Comparison of ENCODE assay signal across 16 cellular contexts in genomic region chr14:91924871-91925726, GRCh38. TPM values are rescaled to one million over a fixed set of nuclear protein-coding genes. Genes with fewer than 3 reads are reported as not detected.
DNase-seq lines count a peak whose midpoint lies in the region; ATAC-seq and TF ChIP-seq lines count a peak whose summit lies in the region.
"Had no signal": no experiment of that assay in that cellular context is flagged by ENCODE, and none has a peak within 500 bp of the region (broad histone marks: within the 10 kb centered on the region; RNA-seq: fewer than 3 reads in every experiment).

No MANE protein-coding gene starts in this region.

- peak overlapping the region; percentile 89 to 91 for H3K27ac ChIP-seq in ascending aorta
- H3K27ac ChIP-seq in liver (ENCODE audit: low read depth in 1 of 2, low read length in 2 of 2), result no peak overlapping the region
- peak overlapping the region in 2 of 4 donors; percentile 12 to 34 for H3K27ac ChIP-seq in upper lobe of left lung
- H3K27ac ChIP-seq in thyroid gland, result no peak overlapping the region
- H3K27ac ChIP-seq: C4-2B, hepatocyte, prostate gland had no signal

- H3K9ac ChIP-seq in liver (ENCODE audit: low read depth in 1 of 2, low read length in 2 of 2), result no peak overlapping the region

- H3K27me3 ChIP-seq in ascending aorta (no peaks in the 10 kb centered on the region), liver (ENCODE audit: control insufficient read depth in 4 of 4, insufficient read depth in 4 of 4, low read length in 3 of 4) (no peaks in the 10 kb centered on the region), upper lobe of left lung (no peaks in the 10 kb centered on the region), thyroid gland (no peaks in the 10 kb centered on the region)
- H3K27me3 ChIP-seq: hepatocyte had no signal

- H3K4me1 ChIP-seq in ascending aorta (peaks cover 42 to 93% of the 10 kb centered on the region in 2 donors), liver (ENCODE audit: control insufficient read depth in 4 of 4, insufficient read depth in 4 of 4, low read length in 3 of 4) (peaks cover 0 to 2% (median 0%) of the 10 kb centered on the region in 4 donors), upper lobe of left lung (peaks cover 0 to 11% (median 0%) of the 10 kb centered on the region in 4 donors), thyroid gland (no peaks in the 10 kb centered on the region)
- H3K4me1 ChIP-seq: prostate gland had no signal

- WGBS in liver, result 76% methylated on average over 13 of the region's 13 CpGs
- 71 to 79% methylated on average over 9 to 11 of the region's 13 CpGs for WGBS in upper lobe of left lung, 2 donors
- 57 to 74% methylated on average over 11 to 12 of the region's 13 CpGs for WGBS in thyroid gland, 2 donors

- TF ChIP-seq RAD21 in liver (IDR thresholded peaks at IDR 0.05), result peak in 1 of 2 donors; percentile 7

- H3K9me3 ChIP-seq in ascending aorta, result no peaks in the 10 kb centered on the region
- H3K9me3 ChIP-seq in liver (ENCODE audit: control insufficient read depth in 4 of 4, low read length in 3 of 4), result no peaks in the 10 kb centered on the region
- no peaks in the 10 kb centered on the region for H3K9me3 ChIP-seq in upper lobe of left lung
- no peaks in the 10 kb centered on the region for H3K9me3 ChIP-seq in thyroid gland
- H3K9me3 ChIP-seq: prostate gland had no signal

- intact Hi-C loops in ascending aorta (cut with DNase I) (loop anchor here (10.0 kb wide), 1 partner anchor 180 kb away; the partner anchor contains the start of gene ATXN3), thyroid gland (cut with DNase I) (no loop called here)

- TF ChIP-seq EP300 in upper lobe of left lung (IDR thresholded peaks at IDR 0.05), result no peak

- H3K36me3 ChIP-seq in ascending aorta (peaks cover 10 to 16% of the 10 kb centered on the region in 2 donors), liver (ENCODE audit: control insufficient read depth in 4 of 4, insufficient read depth in 3 of 4, low read depth in 1 of 4, low read length in 3 of 4) (no peaks in the 10 kb centered on the region), upper lobe of left lung (no peaks in the 10 kb centered on the region), thyroid gland (no peaks in the 10 kb centered on the region)
- H3K36me3 ChIP-seq: prostate gland had no signal

- TF ChIP-seq CTCF in ascending aorta (IDR thresholded peaks at IDR 0.05) (no peak), fibroblast of pulmonary artery (IDR thresholded peaks at IDR 0.05; ENCODE audit: low read length, missing control alignments) (no peak), liver (IDR thresholded peaks at IDR 0.05; ENCODE audit: low read depth, low read length, missing input control) (no peak), upper lobe of left lung (IDR thresholded peaks at IDR 0.05) (no peak), thyroid gland (IDR thresholded peaks at IDR 0.05) (no peak)

- DNase-seq in ascending aorta (ENCODE audit: low spot score in 2 of 2), result no peak
- DNase-seq in fibroblast of pulmonary artery (ENCODE audit: low read depth), result peak; percentile 56
- DNase-seq in upper lobe of left lung, result peak in 1 of 2 donors; percentile 42
- no peak for DNase-seq in NCI-H345 treated with DMSO at 0.1 percent for 48 hours (lab: John Stamatoyannopoulos, UW; ENCODE audit: unreplicated experiment)
- DNase-seq in activated gamma-delta T cell treated with Interleukin-2 at 50 U/mL for 16 hours, result no peak
- no peak for DNase-seq in thyroid gland
- DNase-seq in NCI-H2227 treated with DMSO at 0.1 percent for 48 hours (lab: John Stamatoyannopoulos, UW), result no peak
- DNase-seq: activated CD4-positive, alpha-beta T cell treated with anti-CD3 and anti-CD28 coated beads, Interleukin-2, amount 50 U/mL, for 1 hour; activated naive CD8-positive, alpha-beta T cell treated with anti-CD3 and anti-CD28 coated beads, Interleukin-2, amount 10 ng/mL, durations not matched to agents 7 days and 5 days; DMS79; left colon; NCI-H226 had no signal

- H3K4me3 ChIP-seq in ascending aorta (peak overlapping the region in 1 of 2 donors; percentile 32), fibroblast of pulmonary artery (replicated peaks; ENCODE audit: low read depth, low read length) (no peak overlapping the region), liver (ENCODE audit: low read depth in 1 of 3, low read length in 3 of 3) (no peak overlapping the region), upper lobe of left lung (no peak overlapping the region), thyroid gland (replicated peaks in 1 of 3) (no peak overlapping the region)
- H3K4me3 ChIP-seq: hepatocyte, prostate gland had no signal

- peak; percentile 27 to 49 for ATAC-seq in upper lobe of left lung (ENCODE audit: low FRiP score in 2 of 2)
- ATAC-seq: left colon had no signal

- no peak for TF ChIP-seq POLR2A in upper lobe of left lung (IDR thresholded peaks at IDR 0.05)
- TF ChIP-seq POLR2A in thyroid gland (IDR thresholded peaks at IDR 0.05), result no peak

TF ChIP-seq in liver, 16 proteins besides CTCF, POLR2A, EP300 and RAD21:
- TF ChIP-seq RXRA (IDR thresholded peaks at IDR 0.05) (peak; percentile 19 to 43), NR2F2 (IDR thresholded peaks at IDR 0.05) (peak; percentile 63), FOXA1 (IDR thresholded peaks at IDR 0.05) (no peak), TAF1 (conservative IDR thresholded peaks at IDR 0.05) (no peak), EGR1 (IDR thresholded peaks at IDR 0.05; ENCODE audit: low read depth in 2 of 2) (no peak)

RNA-seq across cellular contexts. Expression of gene FBLN5, which starts 22.4 kb away (rescaled TPM):
- total RNA-seq in ascending aorta (280 TPM), liver (10 to 100 TPM in 1 of 2 donors, 1 to 10 TPM in 1; 3.9 to 18.7 TPM), upper lobe of left lung (100 to 1,000 TPM in 5 of 6 donors, 10 to 100 TPM in 1; 53.8 to 196 (median 133) TPM), thyroid gland (100 to 1,000 TPM in 1 of 4 donors, 10 to 100 TPM in 3; 71.5 to 110 (median 86.4) TPM)
- 10 to 100 TPM; 10.9 to 21.8 TPM for polyA plus RNA-seq in liver

RNA-seq across cellular contexts. Expression of gene TC2N, which starts 57.8 kb away (rescaled TPM):
- total RNA-seq in ascending aorta, result 37.8 TPM
- total RNA-seq in liver, result 1 to 10 TPM; 1.9 to 6.4 TPM
- 1 to 10 TPM in 1 of 2 donors, under 1 TPM in 1; 0.62 to 1.3 TPM for polyA plus RNA-seq in liver
- total RNA-seq in upper lobe of left lung, result 100 to 1,000 TPM in 1 of 6 donors, 10 to 100 TPM in 5; 21.0 to 121 (median 49.6) TPM
- 100 to 1,000 TPM in 1 of 4 donors, 10 to 100 TPM in 3; 57.5 to 102 (median 78.0) TPM for total RNA-seq in thyroid gland

Comparison
In these comparisons a context has a peak if more than half of its experiments do, and no peak if none do; other contexts are left out.
1. H3K27ac ChIP-seq: peak in ascending aorta (2 of 2); none in liver (0 of 2) and thyroid gland (0 of 3).